In the genomic region with DNA sequence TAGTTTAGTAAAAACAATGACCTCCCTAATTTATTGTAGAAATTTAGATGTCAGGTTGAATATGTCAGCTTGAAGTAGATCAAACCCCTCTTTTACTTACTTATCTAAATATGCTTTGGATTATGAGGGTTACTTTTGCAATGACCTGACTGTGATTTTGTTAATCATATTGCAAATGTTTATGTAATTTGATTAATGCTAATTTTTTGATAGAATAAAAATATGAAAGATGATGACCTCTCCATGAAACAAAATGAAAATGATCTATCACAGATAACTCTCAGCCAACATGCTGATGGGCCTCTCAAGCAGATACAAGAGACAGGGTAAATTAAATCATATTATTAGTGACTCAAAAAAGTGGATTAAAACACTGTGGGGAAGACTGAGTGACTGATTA, we compare ENCODE assay signal across 34 cellular contexts.
"Had no signal": no experiment of that assay in that cellular context is flagged by ENCODE, and none has a peak within 500 bp of the region (broad histone marks: within the 10 kb centered on the region; RNA-seq: fewer than 3 reads in every experiment).

No MANE protein-coding gene starts in this region.

- H3K4me2 ChIP-seq: KMS-11 had no signal

- H3K9ac ChIP-seq: KMS-11 had no signal

- H3K27ac ChIP-seq: KMS-11 had no signal

- H3K9me3 ChIP-seq: MG63 had no signal

- H3K27me3 ChIP-seq: MG63 had no signal

- H3K36me3 ChIP-seq: MG63 had no signal

- H3K4me3 ChIP-seq: MG63 had no signal

- DNase-seq: Karpas-422, Kasumi-1, KG1, MG63, MM.1S, MV-4-11, NCI-H1048, NCI-H1092, NCI-H1092 treated with DMSO at 0.1 percent for 48 hours, NCI-H1105, NCI-H1105 treated with DMSO at 0.1 percent for 48 hours, NCI-H1417 treated with DMSO at 0.1 percent for 48 hours, NCI-H1436, NCI-H1436 treated with DMSO at 0.1 percent for 48 hours, NCI-H146, NCI-H1694, NCI-H1694 treated with DMSO at 0.1 percent for 48 hours, NCI-H187, NCI-H187 treated with DMSO at 0.1 percent for 48 hours, NCI-H1930, NCI-H2029, NCI-H2029 treated with DMSO at 0.1 percent for 48 hours, NCI-H2081, NCI-H2081 treated with DMSO at 0.1 percent for 48 hours, NCI-H2107, NCI-H2171, NCI-H2171 treated with DMSO at 0.1 percent for 48 hours, NCI-H2227 treated with DMSO at 0.1 percent for 48 hours, NCI-H226, NCI-H345, NCI-H446, NCI-H446 treated with DMSO at 0.1 percent for 48 hours, NCI-H510A had no signal
